In genomic region chr13:99528547-99528946, GRCh38 we compare ENCODE assay signal across 8 cellular contexts.
A peak's percentile ranks its signal among the peaks of the same experiment; 100 is the strongest.
DNase-seq lines count a peak whose midpoint lies in the region; ATAC-seq and TF ChIP-seq lines count a peak whose summit lies in the region.
"Had no signal": no experiment of that assay in that cellular context is flagged by ENCODE, and none has a peak within 500 bp of the region (broad histone marks: within the 10 kb centered on the region; RNA-seq: fewer than 3 reads in every experiment).

No MANE protein-coding gene starts in this region.

- ATAC-seq in GM21576 (IDR thresholded peaks at IDR 0.05; ENCODE audit: unreplicated experiment) (peak; percentile 69), GM21360 (IDR thresholded peaks at IDR 0.05; ENCODE audit: unreplicated experiment) (no peak)

- DNase-seq in NCI-H2081 treated with DMSO at 0.1 percent for 48 hours (lab: John Stamatoyannopoulos, UW) (peak; percentile 22), T-helper 9 cell (no peak), EL (no peak)
- peak; percentile 19 for DNase-seq in effector CD4-positive, alpha-beta T cell

- H3K4me3 ChIP-seq in GM12875 (ENCODE audit: low read depth, low read length) = no peak overlapping the region
- H3K4me3 ChIP-seq: SJSA1 had no signal

- 0 out of 2 replicates have a peak, but pooled peaks have one; percentile 24 for TF ChIP-seq CTCF in GM12875 (IDR thresholded peaks at IDR 0.05; ENCODE audit: borderline replicate concordance, insufficient read depth, low read depth, low read length)

Comparison
In these comparisons a context has a peak if more than half of its experiments do, and no peak if none do; other contexts are left out.
1. DNase-seq: peak in NCI-H2081 treated with DMSO at 0.1 percent for 48 hours (single experiment) and effector CD4-positive, alpha-beta T cell (single experiment); none in T-helper 9 cell (single experiment) and EL (single experiment).